ENCODE assay signal across 10 cellular contexts in genomic region chrX:137428251-137428661, GRCh38.
DNase-seq lines count a peak whose midpoint lies in the region; ATAC-seq, FAIRE-seq and TF ChIP-seq lines count a peak whose summit lies in the region.
"Had no signal": no experiment of that assay in that cellular context is flagged by ENCODE, and none has a peak within 500 bp of the region (broad histone marks: within the 10 kb centered on the region; RNA-seq: fewer than 3 reads in every experiment).

No MANE protein-coding gene starts in this region.

- TF ChIP-seq RAD21 in H1 (IDR thresholded peaks at IDR 0.05 in 1 of 2, conservative IDR thresholded peaks at IDR 0.05 in 1 of 2; ENCODE audit: low read depth in 2 of 2, low read length in 2 of 2): no peak

- H3K4me2 ChIP-seq in H1 (ENCODE audit: insufficient read depth in 1 of 2, low read depth in 2 of 2, low read length in 2 of 2): peak overlapping the region; percentile 85 to 93

- H4K91ac ChIP-seq in H1 (replicated peaks; ENCODE audit: insufficient read length, low read length): no peak overlapping the region

- 2% methylated on average over 16 of the region's 26 CpGs; no CpG with 5 or more reads in 1 of the 2 experiments for WGBS in H1 (ENCODE audit: extremely low coverage in 1 of 2, insufficient coverage in 1 of 2, insufficient read length in 1 of 2, insufficient replicate concordance in 2 of 2, low coverage in 1 of 2, low lambda C conversion rate in 2 of 2, missing lambda C conversion rate in 1 of 2), 2 experiments

- H4K5ac ChIP-seq in H1 (ENCODE audit: insufficient read length, low read depth, low read length): no peak overlapping the region

- H3K4me1 Mint-ChIP-seq in naive thymus-derived CD4-positive, alpha-beta T cell: peaks cover 0 to 24% (median 10%) of the 10 kb centered on the region in 7 donors

- FAIRE-seq in H1 (lab: Jason Lieb, UNC): no peak
- FAIRE-seq in frontal cortex (lab: Jason Lieb, UNC): no peak
- FAIRE-seq: GM12891 had no signal

- DNase-seq in AG04449 (ENCODE audit: low read depth, low spot score) (no peak), H1 (ENCODE audit: low read depth in 1 of 2, low spot score in 2 of 2) (peak in 1 of 2 experiments; percentile 62), inferior parietal cortex (ENCODE audit: extremely low spot score) (no peak), cerebellar nuclear complex (lab: John Stamatoyannopoulos, UW) (no peak), kidney tubule cell (ENCODE audit: low spot score) (no peak), frontal cortex (ENCODE audit: low spot score in 2 of 2) (no peak)
- no peak for DNase-seq in naive thymus-derived CD4-positive, alpha-beta T cell

- no peaks in the 10 kb centered on the region for H3K79me1 ChIP-seq in H1 (ENCODE audit: low read depth, low read length)

- no peaks in the 10 kb centered on the region for H3K36me3 ChIP-seq in HUES6 (ENCODE audit: control insufficient read depth, insufficient read depth, low read length)
- H3K36me3 ChIP-seq in H1 (ENCODE audit: control insufficient read depth in 2 of 4, insufficient read depth in 4 of 4, low read length in 3 of 4): no peaks in the 10 kb centered on the region
- no peaks in the 10 kb centered on the region for H3K36me3 ChIP-seq in naive thymus-derived CD4-positive, alpha-beta T cell (ENCODE audit: control insufficient read depth in 2 of 3, insufficient read depth in 3 of 3, low read length in 3 of 3)

- H2BK15ac ChIP-seq in H1 (ENCODE audit: low read length): no peak overlapping the region

- H2AK5ac ChIP-seq in H1 (ENCODE audit: low read depth, low read length): no peak overlapping the region

- peaks cover 30 to 65% (median 47%) of the 10 kb centered on the region in 5 donors for H3K27me3 Mint-ChIP-seq in naive thymus-derived CD4-positive, alpha-beta T cell

- intact Hi-C loops in naive thymus-derived CD4-positive, alpha-beta T cell (cut with micrococcal nuclease): no loop called here

- no peak for TF ChIP-seq EP300 in H1 (IDR thresholded peaks at IDR 0.05; ENCODE audit: borderline replicate concordance in 1 of 2, low read depth in 2 of 2, low read length in 2 of 2)

- no peak overlapping the region for H2AFZ ChIP-seq in H1 (ENCODE audit: low read length)

- H3K56ac ChIP-seq in H1 (replicated peaks; ENCODE audit: insufficient read length, low read depth, low read length): no peak overlapping the region

- H3K14ac ChIP-seq in H1 (ENCODE audit: insufficient read length): no peak overlapping the region

- 0 out of 2 replicates have a peak overlapping the region, but pooled peaks have one; percentile 7 for H3K18ac ChIP-seq in H1 (ENCODE audit: extremely low read depth, low read length)

- no peak overlapping the region for H2BK20ac ChIP-seq in H1 (ENCODE audit: low read length)

- no peak overlapping the region for H3K23ac ChIP-seq in H1 (ENCODE audit: insufficient read length)

- no peaks in the 10 kb centered on the region for H4K20me1 ChIP-seq in H1 (replicated peaks in 1 of 2; ENCODE audit: control insufficient read depth in 1 of 2, insufficient read depth in 2 of 2, low read length in 2 of 2)

- no peak for ATAC-seq in naive thymus-derived CD4-positive, alpha-beta T cell

- POLR2A ChIA-PET in AG04449 (lab: Yijun Ruan, JAX): no interaction called here
- POLR2A ChIA-PET in H1 (lab: Charles Lee; ENCODE audit: partially characterized antibody): interaction anchor here (1.1 to 2.1 kb wide), 2 partner anchors 137 to 140 kb away, joined by 3 to 8 read pairs; partner anchors contain the start of gene ZIC3
- POLR2A ChIA-PET in naive thymus-derived CD4-positive, alpha-beta T cell (lab: Charles Lee): no interaction called here

- no peaks in the 10 kb centered on the region for H3K79me2 ChIP-seq in H1 (ENCODE audit: control insufficient read depth in 1 of 2, insufficient read depth in 2 of 2, low read length in 2 of 2)

- CTCF ChIA-PET in AG04449 (lab: Yijun Ruan, JAX): no interaction called here
- CTCF ChIA-PET in H1 (lab: Charles Lee; ENCODE audit: partially characterized antibody): interaction anchor here (0.5 to 0.8 kb wide), 2 partner anchors 133 to 222 kb away, joined by 3 read pairs; no protein-coding TSS in a partner anchor
- CTCF ChIA-PET in naive thymus-derived CD4-positive, alpha-beta T cell (lab: Charles Lee): no interaction called here

- no peak overlapping the region for H3K27ac Mint-ChIP-seq in naive thymus-derived CD4-positive, alpha-beta T cell

- no peak overlapping the region for H2BK5ac ChIP-seq in H1 (ENCODE audit: low read depth, low read length)

- H3K9me3 ChIP-seq in HUES6 (ENCODE audit: control insufficient read depth, insufficient read depth, low read depth, low read length) (no peaks in the 10 kb centered on the region), H1 (ENCODE audit: insufficient read depth in 2 of 2, low read depth in 1 of 2, low read length in 1 of 2) (no peaks in the 10 kb centered on the region)
- no peaks in the 10 kb centered on the region for H3K9me3 ChIP-seq in naive thymus-derived CD4-positive, alpha-beta T cell (ENCODE audit: control insufficient read depth in 2 of 3, low read length in 3 of 3)

- no peak overlapping the region; the same call in 1 of the 2 replicates for H4K8ac ChIP-seq in H1 (ENCODE audit: extremely low read depth, insufficient read depth, low read length)

- no peak overlapping the region for H3K4ac ChIP-seq in H1 (replicated peaks; ENCODE audit: insufficient read length, low read depth, low read length)

- H3K4me3 ChIP-seq in AG04449 (ENCODE audit: low read depth, low read length): peak overlapping the region; percentile 39
- peak overlapping the region; percentile 63 for H3K4me3 ChIP-seq in HUES6 (ENCODE audit: low read depth, low read length)
- peak overlapping the region; percentile 45 to 66 (median 48) for H3K4me3 ChIP-seq in H1 (ENCODE audit: extremely low read depth in 1 of 4, insufficient read depth in 2 of 4, low read depth in 3 of 4, low read length in 4 of 4)
- H3K4me3 ChIP-seq in naive thymus-derived CD4-positive, alpha-beta T cell (ENCODE audit: low read length): peak overlapping the region; percentile 51

- peak overlapping the region; percentile 55 to 86 (median 82) for H3K4me3 Mint-ChIP-seq in naive thymus-derived CD4-positive, alpha-beta T cell

- peaks cover 10% of the 10 kb centered on the region; the same call in 1 of the 2 replicates for H3K23me2 ChIP-seq in H1 (ENCODE audit: low read depth, low read length)

- H3K9me3 Mint-ChIP-seq in naive thymus-derived CD4-positive, alpha-beta T cell: peaks cover 0 to 16% (median 2%) of the 10 kb centered on the region in 11 donors

- no peak for TF ChIP-seq POLR2A in H1 (IDR thresholded peaks at IDR 0.05; ENCODE audit: control extremely low read depth in 1 of 2, low read depth in 2 of 2, low read length in 2 of 2)

- H3K27me3 ChIP-seq in HUES6 (ENCODE audit: control insufficient read depth, insufficient read depth, low read length): peaks cover 71% of the 10 kb centered on the region
- H3K27me3 ChIP-seq in H1 (replicated peaks in 1 of 4; ENCODE audit: control insufficient read depth in 3 of 4, extremely low read depth in 1 of 4, insufficient read depth in 3 of 4, low read length in 3 of 4): peaks cover 6 to 30% (median 18%) of the 10 kb centered on the region in 4 experiments
- H3K27me3 ChIP-seq in naive thymus-derived CD4-positive, alpha-beta T cell (ENCODE audit: control insufficient read depth in 2 of 2, insufficient read depth in 2 of 2, low read length in 2 of 2): peaks cover 0 to 26% of the 10 kb centered on the region in 2 donors

- H2BK12ac ChIP-seq in H1 (ENCODE audit: low read depth, low read length): no peak overlapping the region

- no peak for TF ChIP-seq CTCF in AG04449 (IDR thresholded peaks at IDR 0.05; ENCODE audit: insufficient read depth, low read length, missing control alignments)
- TF ChIP-seq CTCF in H1 (IDR thresholded peaks at IDR 0.05; ENCODE audit: control extremely low read depth in 1 of 3, insufficient read depth in 1 of 3, low read depth in 1 of 3, low read length in 3 of 3): no peak

- H3K27ac ChIP-seq in HUES6 (ENCODE audit: low read depth, low read length) (no peak overlapping the region; the same call in 1 of the 2 replicates), H1 (ENCODE audit: low read depth, low read length) (no peak overlapping the region)
- no peak overlapping the region for H3K27ac ChIP-seq in naive thymus-derived CD4-positive, alpha-beta T cell (ENCODE audit: low read depth, low read length)
- H3K27ac ChIP-seq: epithelial cell of prostate had no signal

- peaks cover 0 to 5% (median 0%) of the 10 kb centered on the region in 5 donors for H3K36me3 Mint-ChIP-seq in naive thymus-derived CD4-positive, alpha-beta T cell

- H3K4me1 ChIP-seq in HUES6 (ENCODE audit: control insufficient read depth, insufficient read depth, low read length) (peaks cover 57% of the 10 kb centered on the region), H1 (replicated peaks in 1 of 4; ENCODE audit: control insufficient read depth in 3 of 4, insufficient read depth in 4 of 4, low read length in 3 of 4) (peaks cover 0 to 4% (median 2%) of the 10 kb centered on the region in 4 experiments; a peak in 3 of 7 replicates)
- H3K4me1 ChIP-seq in naive thymus-derived CD4-positive, alpha-beta T cell (ENCODE audit: control insufficient read depth in 2 of 2, insufficient read depth in 2 of 2, low read length in 2 of 2): peaks cover 0 to 13% of the 10 kb centered on the region in 2 donors

- peak overlapping the region; percentile 80 for H3K9ac ChIP-seq in HUES6 (ENCODE audit: low read length)
- H3K9ac ChIP-seq in H1 (replicated peaks in 1 of 4; ENCODE audit: extremely low read depth in 1 of 4, low read depth in 3 of 4, low read length in 3 of 4): no peak overlapping the region

- no peak overlapping the region for H2BK120ac ChIP-seq in H1 (replicated peaks; ENCODE audit: low read depth, low read length)

TF ChIP-seq in H1, 55 proteins besides CTCF, POLR2A, EP300 and RAD21 (continues in another document):
- TF ChIP-seq GABPA (IDR thresholded peaks at IDR 0.05; ENCODE audit: borderline replicate concordance, insufficient read depth, low read length): no peak
- TF ChIP-seq ZNF274 (IDR thresholded peaks at IDR 0.05; ENCODE audit: borderline replicate concordance, extremely low read depth, low read length): no peak
- peak; percentile 72 for TF ChIP-seq KDM4A (IDR thresholded peaks at IDR 0.05; ENCODE audit: low read depth, low read length, severe bottlenecking)
- no peak for TF ChIP-seq BRCA1 (IDR thresholded peaks at IDR 0.05; ENCODE audit: low read depth, low read length)
- no peak for TF ChIP-seq EGR1 (IDR thresholded peaks at IDR 0.05; ENCODE audit: borderline replicate concordance, low read depth, low read length)
- no peak for TF ChIP-seq SRF (IDR thresholded peaks at IDR 0.05; ENCODE audit: low read depth, low read length)
- TF ChIP-seq HDAC2 (IDR thresholded peaks at IDR 0.05; ENCODE audit: borderline replicate concordance in 1 of 2, low read depth in 2 of 2, low read length in 2 of 2): no peak
